ENCODE assay signal across 1 cellular context in the genomic region with DNA sequence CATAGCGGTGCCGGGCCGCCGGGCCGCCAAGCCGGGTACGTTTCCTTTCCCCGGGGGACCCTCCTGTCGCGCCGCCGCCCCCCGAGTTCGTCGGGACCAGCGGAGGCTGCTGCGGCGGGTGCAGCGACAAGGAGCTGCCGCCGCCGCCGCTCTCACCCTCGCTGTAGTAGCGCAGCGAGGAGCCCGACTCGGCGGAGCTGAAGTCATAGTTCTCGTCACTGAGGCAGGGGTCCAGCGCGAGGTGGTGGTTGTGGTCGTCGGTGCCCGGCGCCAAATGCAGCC.
TF ChIP-seq lines count a peak whose summit lies in the region.

No MANE protein-coding gene starts in this region.

TF ChIP-seq in HepG2, 621 proteins besides CTCF, POLR2A, EP300 and RAD21 (continued from another document):
- TF ChIP-seq ZNF234 (CRISPR knock-in tag; conservative IDR thresholded peaks at IDR 0.05) (0 out of 2 replicates have a peak, but pooled peaks have one; percentile 43), ZNF30 (CRISPR knock-in tag; IDR thresholded peaks at IDR 0.05) (no peak), ZNF790 (CRISPR knock-in tag; IDR thresholded peaks at IDR 0.05; ENCODE audit: borderline replicate concordance) (no peak), EZH2 (conservative IDR thresholded peaks at IDR 0.05; ENCODE audit: low read depth, low read length) (no peak)
